In genomic region chr3:23806322-23807160, GRCh38 we compare ENCODE assay signal across 8 cellular contexts. TPM values are rescaled to one million over a fixed set of nuclear protein-coding genes. Genes with fewer than 3 reads are reported as not detected.
DNase-seq lines count a peak whose midpoint lies in the region; ATAC-seq and TF ChIP-seq lines count a peak whose summit lies in the region.

No MANE protein-coding gene starts in this region.

- peak overlapping the region; percentile 95 for H3K27ac Mint-ChIP-seq in activated CD4-positive, alpha-beta T cell treated with anti-CD3 and anti-CD28 coated beads, Interleukin-2, amount 10 ng/mL, durations not matched to agents 7 days and 5 days
- H3K27ac Mint-ChIP-seq in endothelial cell (ENCODE audit: unreplicated experiment), result peak overlapping the region; percentile 93

- H3K4me1 Mint-ChIP-seq in activated CD4-positive, alpha-beta T cell treated with anti-CD3 and anti-CD28 coated beads, Interleukin-2, amount 10 ng/mL, durations not matched to agents 7 days and 5 days, result peaks cover 42% of the 10 kb centered on the region
- H3K4me1 Mint-ChIP-seq in endothelial cell (ENCODE audit: unreplicated experiment), result peaks cover 40% of the 10 kb centered on the region

- H3K27me3 ChIP-seq in mucosa of rectum (ENCODE audit: control insufficient read depth in 2 of 2, insufficient read depth in 2 of 2, low read length in 2 of 2) (no peaks in the 10 kb centered on the region), upper lobe of left lung (no peaks in the 10 kb centered on the region)

- peak; percentile 59 for DNase-seq in 8988T
- peak; percentile 10 for DNase-seq in activated CD4-positive, alpha-beta T cell treated with anti-CD3 and anti-CD28 coated beads, Interleukin-2, amount 10 ng/mL, durations not matched to agents 7 days and 5 days
- peak; percentile 28 for DNase-seq in endothelial cell (ENCODE audit: low spot score)
- DNase-seq in upper lobe of left lung, result peak; percentile 31 to 89
- no peak for DNase-seq in COR-L47 (lab: John Stamatoyannopoulos, UW)

- TF ChIP-seq POLR2A in upper lobe of left lung (IDR thresholded peaks at IDR 0.05), result peak in 1 of 4 donors; percentile 29

- peak overlapping the region; percentile 88 for H3K4me3 Mint-ChIP-seq in activated CD4-positive, alpha-beta T cell treated with anti-CD3 and anti-CD28 coated beads, Interleukin-2, amount 10 ng/mL, durations not matched to agents 7 days and 5 days
- H3K4me3 Mint-ChIP-seq in endothelial cell (ENCODE audit: unreplicated experiment), result peak overlapping the region; percentile 98

- peaks cover 23% of the 10 kb centered on the region for H3K27me3 Mint-ChIP-seq in activated CD4-positive, alpha-beta T cell treated with anti-CD3 and anti-CD28 coated beads, Interleukin-2, amount 10 ng/mL, durations not matched to agents 7 days and 5 days
- peaks cover 11% of the 10 kb centered on the region for H3K27me3 Mint-ChIP-seq in endothelial cell (ENCODE audit: unreplicated experiment)

- no peak for TF ChIP-seq CTCF in endothelial cell (IDR thresholded peaks at IDR 0.05; ENCODE audit: unreplicated experiment)
- TF ChIP-seq CTCF in upper lobe of left lung (IDR thresholded peaks at IDR 0.05), result no peak

- WGBS in upper lobe of left lung, 2 donors, result 0 to 1% methylated on average over 14 to 20 of the region's 79 CpGs

- H3K4me1 ChIP-seq in mucosa of rectum (ENCODE audit: control insufficient read depth in 2 of 2, insufficient read depth in 2 of 2, low read length in 2 of 2) (peaks cover 17 to 31% of the 10 kb centered on the region in 2 donors), upper lobe of left lung (peaks cover 31 to 46% (median 36%) of the 10 kb centered on the region in 4 donors)

- CTCF ChIA-PET in activated CD4-positive, alpha-beta T cell treated with anti-CD3 and anti-CD28 coated beads, Interleukin-2, amount 10 ng/mL, durations not matched to agents 7 days and 5 days (lab: Charles Lee), result interaction anchor here (0.6 kb wide), 2 partner anchors 497 to 923 kb away, joined by 3 to 4 read pairs; no protein-coding TSS in a partner anchor

- ATAC-seq in GM18907 (IDR thresholded peaks at IDR 0.05; ENCODE audit: unreplicated experiment) (peak; percentile 6), HG03280 (IDR thresholded peaks at IDR 0.05; ENCODE audit: unreplicated experiment) (peak; percentile 8), upper lobe of left lung (ENCODE audit: low FRiP score in 2 of 2) (peak in 1 of 2 donors; percentile 46)

- H3K9ac ChIP-seq in mucosa of rectum (ENCODE audit: low read depth in 1 of 2, low read length in 2 of 2), result peak overlapping the region; percentile 56 to 75

- no peak for TF ChIP-seq EP300 in upper lobe of left lung (IDR thresholded peaks at IDR 0.05)

- H3K36me3 Mint-ChIP-seq in activated CD4-positive, alpha-beta T cell treated with anti-CD3 and anti-CD28 coated beads, Interleukin-2, amount 10 ng/mL, durations not matched to agents 7 days and 5 days (ENCODE audit: low read depth), result peaks cover 27% of the 10 kb centered on the region
- peaks cover 18% of the 10 kb centered on the region for H3K36me3 Mint-ChIP-seq in endothelial cell (ENCODE audit: low read depth, unreplicated experiment)

- H3K9me3 ChIP-seq in mucosa of rectum (ENCODE audit: control insufficient read depth in 2 of 2, low read length in 2 of 2) (no peaks in the 10 kb centered on the region), upper lobe of left lung (no peaks in the 10 kb centered on the region)

- H3K4me3 ChIP-seq in mucosa of rectum (ENCODE audit: low read length in 2 of 2) (peak overlapping the region; percentile 76 to 77), upper lobe of left lung (peak overlapping the region; percentile 43 to 98 (median 76))

- no peaks in the 10 kb centered on the region for H3K9me3 Mint-ChIP-seq in activated CD4-positive, alpha-beta T cell treated with anti-CD3 and anti-CD28 coated beads, Interleukin-2, amount 10 ng/mL, durations not matched to agents 7 days and 5 days
- no peaks in the 10 kb centered on the region for H3K9me3 Mint-ChIP-seq in endothelial cell (ENCODE audit: unreplicated experiment)

- H3K36me3 ChIP-seq in mucosa of rectum (ENCODE audit: control insufficient read depth in 2 of 2, insufficient read depth in 2 of 2, low read length in 2 of 2) (no peaks in the 10 kb centered on the region), upper lobe of left lung (no peaks in the 10 kb centered on the region)

- POLR2A ChIA-PET in activated CD4-positive, alpha-beta T cell treated with anti-CD3 and anti-CD28 coated beads, Interleukin-2, amount 10 ng/mL, durations not matched to agents 7 days and 5 days (lab: Charles Lee), result interaction anchor here (0.6 kb wide), 1 partner anchor 26 kb away, joined by 3 read pairs; no protein-coding TSS in a partner anchor

- H3K27ac ChIP-seq in mucosa of rectum (ENCODE audit: low read depth in 2 of 2, low read length in 2 of 2) (peak overlapping the region; percentile 61 to 72), upper lobe of left lung (peak overlapping the region; percentile 89 to 91 (median 90))

RNA-seq across cellular contexts. Expression of gene UBE2E1, which starts 0.8 kb away (rescaled TPM):
- 10 to 100 TPM; 65.5 to 66.1 TPM for total RNA-seq in activated CD4-positive, alpha-beta T cell treated with anti-CD3 and anti-CD28 coated beads, Interleukin-2, amount 10 ng/mL, durations not matched to agents 7 days and 5 days
- 129 TPM for total RNA-seq in endothelial cell (ENCODE audit: unreplicated experiment)
- total RNA-seq in upper lobe of left lung, result 100 to 1,000 TPM in 1 of 6 donors, 10 to 100 TPM in 5; 44.8 to 108 (median 80.5) TPM
